In the genomic region with DNA sequence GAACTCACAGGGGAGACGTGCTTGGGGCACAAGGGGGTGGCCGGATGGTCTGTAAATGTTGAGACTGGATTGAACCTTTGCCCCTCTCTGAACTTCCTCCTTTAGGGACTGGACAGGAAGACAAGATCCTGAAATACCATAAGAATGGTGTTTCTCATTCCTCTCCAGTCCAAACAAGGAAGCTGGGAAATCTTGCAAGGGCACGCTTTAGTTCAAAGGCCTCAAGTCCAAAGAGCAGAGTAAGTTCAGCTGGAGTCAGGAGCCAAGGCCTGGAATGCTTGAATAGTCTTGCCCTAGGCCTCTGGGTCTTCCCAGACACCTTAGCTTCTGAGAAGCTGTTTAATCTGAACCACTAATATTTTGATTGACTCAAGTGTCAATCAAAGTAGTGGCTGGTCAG, we compare ENCODE assay signal across 21 cellular contexts. TPM values are rescaled to one million over a fixed set of nuclear protein-coding genes. Genes with fewer than 3 reads are reported as not detected.
DNase-seq lines count a peak whose midpoint lies in the region; ATAC-seq and TF ChIP-seq lines count a peak whose summit lies in the region.
"Had no signal": no experiment of that assay in that cellular context is flagged by ENCODE, and none has a peak within 500 bp of the region (broad histone marks: within the 10 kb centered on the region; RNA-seq: fewer than 3 reads in every experiment).

No MANE protein-coding gene starts in this region.

- no peak overlapping the region for H3K27ac ChIP-seq in colonic mucosa
- H3K27ac ChIP-seq: 22Rv1, BLaER1, C4-2B, GM23248 had no signal

- H3K9me3 Mint-ChIP-seq in activated CD4-positive, alpha-beta T cell treated with anti-CD3 and anti-CD28 coated beads for 36 hours (ENCODE audit: low read depth): peaks cover 6% of the 10 kb centered on the region

- H3K27me3 Mint-ChIP-seq in activated CD4-positive, alpha-beta T cell treated with anti-CD3 and anti-CD28 coated beads for 36 hours: peaks cover 18% of the 10 kb centered on the region

- no peak for ATAC-seq in activated CD4-positive, alpha-beta T cell treated with anti-CD3 and anti-CD28 coated beads for 36 hours
- ATAC-seq in mucosa of descending colon (peak; percentile 66), HG03571 (IDR thresholded peaks at IDR 0.05; ENCODE audit: unreplicated experiment) (no peak), HG03521 (IDR thresholded peaks at IDR 0.05; ENCODE audit: unreplicated experiment) (no peak)
- ATAC-seq: CD8-positive, alpha-beta T cell; GM12878 had no signal

- peak overlapping the region; percentile 6 for H3K27ac Mint-ChIP-seq in activated CD4-positive, alpha-beta T cell treated with anti-CD3 and anti-CD28 coated beads for 36 hours
- H3K27ac Mint-ChIP-seq: B cell; CD4-positive, CD25-positive, alpha-beta regulatory T cell; CD8-positive, alpha-beta T cell had no signal

- CTCF ChIA-PET in activated CD4-positive, alpha-beta T cell treated with anti-CD3 and anti-CD28 coated beads for 36 hours (lab: Charles Lee): interaction anchor here (1.4 kb wide), 1 partner anchor 92 kb away, joined by 4 read pairs; no protein-coding TSS in a partner anchor

- H3K27me3 ChIP-seq in colonic mucosa: no peaks in the 10 kb centered on the region
- H3K27me3 ChIP-seq: BLaER1 had no signal

- POLR2A ChIA-PET in activated CD4-positive, alpha-beta T cell treated with anti-CD3 and anti-CD28 coated beads for 36 hours (lab: Charles Lee): no interaction called here

- no peak overlapping the region for H3K4me3 Mint-ChIP-seq in activated CD4-positive, alpha-beta T cell treated with anti-CD3 and anti-CD28 coated beads for 36 hours
- H3K4me3 Mint-ChIP-seq: B cell; CD4-positive, CD25-positive, alpha-beta regulatory T cell; CD8-positive, alpha-beta T cell had no signal

- H3K9ac ChIP-seq in colonic mucosa (ENCODE audit: low read depth in 2 of 2, low read length in 2 of 2): no peak overlapping the region
- H3K9ac ChIP-seq: BLaER1, GM23248 had no signal

- intact Hi-C loops in activated CD4-positive, alpha-beta T cell treated with anti-CD3 and anti-CD28 coated beads for 36 hours (cut with DNase I, micrococcal nuclease): no loop called here
- intact Hi-C loops in colonic mucosa (cut with DNase I) (no loop called here), mucosa of descending colon (cut with DNase I, micrococcal nuclease) (no loop called here)

- no peaks in the 10 kb centered on the region for H3K9me3 ChIP-seq in colonic mucosa
- H3K9me3 ChIP-seq in mucosa of descending colon: peaks cover 9% of the 10 kb centered on the region

- TF ChIP-seq CTCF in colonic mucosa (IDR thresholded peaks at IDR 0.05): no peak
- no peak for TF ChIP-seq CTCF in mucosa of descending colon (IDR thresholded peaks at IDR 0.05)

- H3K36me3 Mint-ChIP-seq in activated CD4-positive, alpha-beta T cell treated with anti-CD3 and anti-CD28 coated beads for 36 hours (ENCODE audit: low read depth): no peaks in the 10 kb centered on the region
- H3K36me3 Mint-ChIP-seq: CD4-positive, CD25-positive, alpha-beta regulatory T cell; CD8-positive, alpha-beta T cell had no signal

- no peaks in the 10 kb centered on the region for H3K36me3 ChIP-seq in colonic mucosa
- no peaks in the 10 kb centered on the region for H3K36me3 ChIP-seq in mucosa of descending colon (ENCODE audit: low read depth)
- H3K36me3 ChIP-seq: BLaER1 had no signal

- H3K4me1 Mint-ChIP-seq in activated CD4-positive, alpha-beta T cell treated with anti-CD3 and anti-CD28 coated beads for 36 hours: peaks cover 4% of the 10 kb centered on the region
- H3K4me1 Mint-ChIP-seq: B cell had no signal

- H3K4me3 ChIP-seq in colonic mucosa: no peak overlapping the region
- no peak overlapping the region for H3K4me3 ChIP-seq in mucosa of descending colon
- H3K4me3 ChIP-seq: BLaER1, GM12878, GM23248 had no signal

- DNase-seq in activated CD4-positive, alpha-beta T cell treated with anti-CD3 and anti-CD28 coated beads for 36 hours: no peak
- no peak for DNase-seq in activated CD4-positive, alpha-beta T cell treated with anti-CD3 and anti-CD28 coated beads, Interleukin-2, amount 50 U/mL, for 1 hour
- peak; percentile 19 for DNase-seq in colonic mucosa
- peak in 1 of 3 donors; percentile 45 for DNase-seq in mucosa of descending colon
- DNase-seq in DMS114 treated with DMSO at 0.1 percent for 48 hours (lab: John Stamatoyannopoulos, UW; ENCODE audit: unreplicated experiment): no peak
- DNase-seq: Caco-2; CD4-positive, CD25-positive, alpha-beta regulatory T cell; CD8-positive, alpha-beta T cell; DMS79; EL; GDM1; GM23248; H7; HCEC 1CT had no signal

- no peaks in the 10 kb centered on the region for H3K4me1 ChIP-seq in colonic mucosa
- H3K4me1 ChIP-seq in mucosa of descending colon (ENCODE audit: low read depth): no peaks in the 10 kb centered on the region
- H3K4me1 ChIP-seq: BLaER1 had no signal

RNA-seq across cellular contexts. Expression of a gene that starts 52.4 kb away (rescaled TPM):
- total RNA-seq in activated CD4-positive, alpha-beta T cell treated with anti-CD3 and anti-CD28 coated beads for 36 hours: not detected
- not detected for total RNA-seq in colonic mucosa
- not detected for total RNA-seq in mucosa of descending colon
- total RNA-seq: B cell; Caco-2; CD4-positive, CD25-positive, alpha-beta regulatory T cell; GM23248 had no signal
